Comparison of ENCODE assay signal across 14 cellular contexts in the genomic region with DNA sequence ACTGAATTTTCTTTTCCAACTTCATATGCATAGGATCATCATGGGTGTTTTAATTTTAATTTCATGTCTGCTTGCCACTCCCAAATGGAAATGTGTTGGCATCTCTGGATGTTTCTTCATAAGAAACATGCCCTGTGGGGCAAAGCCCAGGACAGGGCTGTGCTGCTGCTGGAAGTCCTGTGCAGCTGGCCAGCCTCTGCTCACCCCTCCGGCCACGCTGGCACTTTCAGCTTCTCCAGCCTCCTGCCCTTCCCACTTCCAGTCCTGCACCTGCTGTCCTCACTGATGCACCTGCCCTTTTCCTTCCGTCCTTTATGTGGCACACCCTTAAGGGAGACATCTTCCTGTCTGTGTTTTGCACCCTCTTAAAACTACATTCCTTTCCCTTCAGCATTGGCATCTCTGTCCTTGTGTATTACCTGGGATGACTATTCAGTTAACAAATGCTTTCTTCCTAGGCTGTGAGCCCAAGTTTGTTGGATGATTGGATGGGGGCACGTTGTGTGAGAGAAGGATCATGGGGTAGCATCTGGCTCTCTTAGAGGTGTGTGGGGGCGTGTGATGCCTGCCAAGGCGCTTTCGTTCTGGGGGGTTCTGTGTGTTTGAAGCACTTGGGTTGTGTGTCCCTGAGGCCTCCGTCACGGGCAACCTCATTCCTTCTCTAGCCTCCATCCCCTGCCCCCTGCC. TPM values are rescaled to one million over a fixed set of nuclear protein-coding genes. Genes with fewer than 3 reads are reported as not detected.
DNase-seq lines count a peak whose midpoint lies in the region; ATAC-seq and TF ChIP-seq lines count a peak whose summit lies in the region.
"Had no signal": no experiment of that assay in that cellular context is flagged by ENCODE, and none has a peak within 500 bp of the region (broad histone marks: within the 10 kb centered on the region; RNA-seq: fewer than 3 reads in every experiment).

No MANE protein-coding gene starts in this region.

- peak; percentile 62 for DNase-seq in COLO668 (lab: John Stamatoyannopoulos, UW; ENCODE audit: unreplicated experiment)
- DNase-seq in NCI-H146 treated with DMSO at 0.1 percent for 48 hours (lab: John Stamatoyannopoulos, UW; ENCODE audit: unreplicated experiment) = peak; percentile 26
- no peak for DNase-seq in ascending aorta (ENCODE audit: low spot score in 2 of 2)
- no peak for DNase-seq in progenitor cell of endocrine pancreas (ENCODE audit: low spot score, unreplicated experiment)
- no peak for DNase-seq in posterior vena cava (ENCODE audit: low spot score)
- no peak for DNase-seq in SIG-M5 (lab: John Stamatoyannopoulos, UW)
- DNase-seq: activated CD4-positive, CD25-positive, alpha-beta regulatory T cell treated with anti-CD3 and anti-CD28 coated beads, Interleukin-2, amount 50 U/mL, for 72 hours; gastrocnemius medialis; GF-D8; midbrain; uterus had no signal

- H3K36me3 ChIP-seq in ascending aorta = peaks cover 0 to 6% of the 10 kb centered on the region in 2 donors
- H3K36me3 ChIP-seq: gastrocnemius medialis, uterus had no signal

- H3K27me3 ChIP-seq in ascending aorta = no peaks in the 10 kb centered on the region
- H3K27me3 ChIP-seq: gastrocnemius medialis, uterus had no signal

- peaks cover 17% of the 10 kb centered on the region for H3K36me3 Mint-ChIP-seq in progenitor cell of endocrine pancreas (ENCODE audit: insufficient read depth)

- H3K27ac ChIP-seq in ascending aorta = peak overlapping the region; percentile 62 to 63
- H3K27ac ChIP-seq: gastrocnemius medialis had no signal

- H3K4me3 ChIP-seq in ascending aorta = peak overlapping the region in 1 of 2 donors; percentile 13
- H3K4me3 ChIP-seq: gastrocnemius medialis, uterus had no signal

- intact Hi-C loops in ascending aorta (cut with DNase I) (no loop called here), posterior vena cava (cut with DNase I) (loop anchor here in 1 of 2 donors (10.0 kb wide), 1 partner anchor 52 kb away; a partner anchor contains a TSS)

- H3K9me3 ChIP-seq in ascending aorta = no peaks in the 10 kb centered on the region
- H3K9me3 ChIP-seq: gastrocnemius medialis, uterus had no signal

- no peaks in the 10 kb centered on the region for H3K27me3 Mint-ChIP-seq in progenitor cell of endocrine pancreas
- H3K27me3 Mint-ChIP-seq: brain had no signal

- H3K27ac Mint-ChIP-seq in progenitor cell of endocrine pancreas = peak overlapping the region; percentile 75

- peaks cover 0 to 40% of the 10 kb centered on the region in 2 donors for H3K4me1 ChIP-seq in ascending aorta

- H3K4me3 Mint-ChIP-seq in progenitor cell of endocrine pancreas (ENCODE audit: low read depth) = no peak overlapping the region
- H3K4me3 Mint-ChIP-seq: brain had no signal

- H3K4me1 Mint-ChIP-seq in progenitor cell of endocrine pancreas (ENCODE audit: low read depth) = peaks cover 36% of the 10 kb centered on the region

- no peaks in the 10 kb centered on the region for H3K9me3 Mint-ChIP-seq in progenitor cell of endocrine pancreas (ENCODE audit: low read depth)

- no peak for ATAC-seq in GM21390 (IDR thresholded peaks at IDR 0.05; ENCODE audit: unreplicated experiment)
- ATAC-seq: gastrocnemius medialis, SK-N-SH treated with all-trans-retinoic acid at 6 μM for 48 hours had no signal

- TF ChIP-seq CTCF in ascending aorta (IDR thresholded peaks at IDR 0.05) = no peak
- TF ChIP-seq CTCF in progenitor cell of endocrine pancreas (IDR thresholded peaks at IDR 0.05; ENCODE audit: unreplicated experiment) = no peak

RNA-seq across cellular contexts. Expression of a gene that starts 56.8 kb away (rescaled TPM):
- 8.2 TPM for total RNA-seq in ascending aorta
- total RNA-seq in progenitor cell of endocrine pancreas = 103 and 109 TPM in 2 replicates
- 10 to 100 TPM; 26.8 to 29.6 TPM for total RNA-seq in posterior vena cava

Comparison
In these comparisons a context has a peak if more than half of its experiments do, and no peak if none do; other contexts are left out.
1. DNase-seq: peak in COLO668 (single experiment) and NCI-H146 treated with DMSO at 0.1 percent for 48 hours (single experiment); none in ascending aorta (0 of 2), progenitor cell of endocrine pancreas (single experiment), posterior vena cava (single experiment) and SIG-M5 (single experiment).